ENCODE assay signal across 1 cellular context in genomic region chr10:11837372-11838161, GRCh38.
TF ChIP-seq lines count a peak whose summit lies in the region.

No MANE protein-coding gene starts in this region.

TF ChIP-seq in GM12878, 131 proteins besides CTCF, POLR2A, EP300 and RAD21:
- TF ChIP-seq CHD1 (IDR thresholded peaks at IDR 0.05; ENCODE audit: low read depth, low read length) (no peak), BRCA1 (IDR thresholded peaks at IDR 0.05; ENCODE audit: low read depth, low read length) (no peak), RUNX3 (IDR thresholded peaks at IDR 0.05; ENCODE audit: low read length) (peak; percentile 29; the same call in 1 of the 2 replicates), ZNF274 (IDR thresholded peaks at IDR 0.05; ENCODE audit: insufficient read depth, insufficient read length) (no peak)
- TF ChIP-seq, protein P1, sequence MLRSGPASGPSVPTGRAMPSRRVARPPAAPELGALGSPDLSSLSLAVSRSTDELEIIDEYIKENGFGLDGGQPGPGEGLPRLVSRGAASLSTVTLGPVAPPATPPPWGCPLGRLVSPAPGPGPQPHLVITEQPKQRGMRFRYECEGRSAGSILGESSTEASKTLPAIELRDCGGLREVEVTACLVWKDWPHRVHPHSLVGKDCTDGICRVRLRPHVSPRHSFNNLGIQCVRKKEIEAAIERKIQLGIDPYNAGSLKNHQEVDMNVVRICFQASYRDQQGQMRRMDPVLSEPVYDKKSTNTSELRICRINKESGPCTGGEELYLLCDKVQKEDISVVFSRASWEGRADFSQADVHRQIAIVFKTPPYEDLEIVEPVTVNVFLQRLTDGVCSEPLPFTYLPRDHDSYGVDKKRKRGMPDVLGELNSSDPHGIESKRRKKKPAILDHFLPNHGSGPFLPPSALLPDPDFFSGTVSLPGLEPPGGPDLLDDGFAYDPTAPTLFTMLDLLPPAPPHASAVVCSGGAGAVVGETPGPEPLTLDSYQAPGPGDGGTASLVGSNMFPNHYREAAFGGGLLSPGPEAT (IDR thresholded peaks at IDR 0.05; ENCODE audit: low read depth) = no peak
